Comparison of ENCODE assay signal across 8 cellular contexts in the genomic region with DNA sequence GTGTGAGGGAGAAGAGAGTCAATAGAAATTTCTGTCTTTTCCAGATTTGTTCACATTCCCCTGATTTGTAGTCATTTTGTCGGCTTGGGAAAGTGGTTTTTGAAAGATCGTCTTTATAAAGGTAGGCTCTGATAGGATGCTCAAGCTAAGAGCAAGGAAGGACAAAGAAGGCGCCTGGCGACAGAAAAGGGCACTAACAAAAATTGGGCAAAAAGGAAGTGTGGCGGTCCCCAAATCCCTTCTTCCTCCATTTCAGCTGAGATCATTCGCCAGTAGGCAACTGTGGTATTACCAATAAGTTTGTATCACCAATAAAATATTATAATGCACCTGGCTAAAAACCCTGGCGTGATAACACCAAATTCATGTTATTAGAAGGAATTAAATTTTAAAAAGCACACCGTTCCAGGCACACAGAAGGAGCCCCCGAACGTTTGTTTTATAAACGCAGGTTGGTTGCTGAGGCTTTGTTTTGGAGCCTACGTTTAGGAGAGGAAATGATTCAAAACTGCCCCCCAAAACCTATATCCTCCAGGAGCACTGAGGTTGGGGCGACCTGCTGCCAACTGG. TPM values are rescaled to one million over a fixed set of nuclear protein-coding genes. Genes with fewer than 3 reads are reported as not detected.
DNase-seq lines count a peak whose midpoint lies in the region; ATAC-seq, FAIRE-seq and TF ChIP-seq lines count a peak whose summit lies in the region.

No MANE protein-coding gene starts in this region.

- H3K4me1 ChIP-seq in astrocyte (ENCODE audit: insufficient read depth, low read length) = peaks cover 20% of the 10 kb centered on the region
- H3K4me1 ChIP-seq in thymus (ENCODE audit: control insufficient read depth, insufficient read depth, low read length) = peaks cover 6% of the 10 kb centered on the region

- H3K27me3 ChIP-seq in astrocyte (ENCODE audit: insufficient read depth, low read length) (no peaks in the 10 kb centered on the region), thymus (ENCODE audit: control insufficient read depth, insufficient read depth) (no peaks in the 10 kb centered on the region)

- H3K9me3 Mint-ChIP-seq in activated CD8-positive, alpha-beta memory T cell treated with anti-CD3 and anti-CD28 coated beads, Interleukin-2, amount 10 ng/mL, durations not matched to agents 7 days and 5 days (ENCODE audit: low read depth) = no peaks in the 10 kb centered on the region
- no peaks in the 10 kb centered on the region for H3K9me3 Mint-ChIP-seq in astrocyte (ENCODE audit: unreplicated experiment)

- peak overlapping the region; percentile 91 for H3K4me3 Mint-ChIP-seq in activated CD8-positive, alpha-beta memory T cell treated with anti-CD3 and anti-CD28 coated beads, Interleukin-2, amount 10 ng/mL, durations not matched to agents 7 days and 5 days
- peak overlapping the region; percentile 88 for H3K4me3 Mint-ChIP-seq in astrocyte (ENCODE audit: unreplicated experiment)

- intact Hi-C loops in lower leg skin (cut with DNase I; ENCODE audit: low total_unique reads) = no loop called here

- peaks cover 1% of the 10 kb centered on the region for H3K36me3 Mint-ChIP-seq in activated CD8-positive, alpha-beta memory T cell treated with anti-CD3 and anti-CD28 coated beads, Interleukin-2, amount 10 ng/mL, durations not matched to agents 7 days and 5 days
- no peaks in the 10 kb centered on the region for H3K36me3 Mint-ChIP-seq in astrocyte (ENCODE audit: low read depth, unreplicated experiment)

- no peaks in the 10 kb centered on the region for H3K9me3 ChIP-seq in astrocyte (ENCODE audit: insufficient read depth, low read depth, low read length)
- H3K9me3 ChIP-seq in thymus (ENCODE audit: control insufficient read depth) = no peaks in the 10 kb centered on the region

- ATAC-seq in activated CD8-positive, alpha-beta memory T cell treated with anti-CD3 and anti-CD28 coated beads, Interleukin-2, amount 10 ng/mL, durations not matched to agents 7 days and 5 days = no peak
- ATAC-seq in HG02885 (IDR thresholded peaks at IDR 0.05; ENCODE audit: poor library complexity, unreplicated experiment) = no peak
- ATAC-seq in GM21515 (IDR thresholded peaks at IDR 0.05; ENCODE audit: unreplicated experiment) = no peak

- FAIRE-seq in astrocyte (lab: Jason Lieb, UNC) = no peak

- peak overlapping the region; percentile 93 for H2AFZ ChIP-seq in astrocyte (ENCODE audit: low read depth, low read length)

- H3K4me2 ChIP-seq in astrocyte (ENCODE audit: low read length) = peak overlapping the region; percentile 100

- H3K27ac Mint-ChIP-seq in activated CD8-positive, alpha-beta memory T cell treated with anti-CD3 and anti-CD28 coated beads, Interleukin-2, amount 10 ng/mL, durations not matched to agents 7 days and 5 days = peak overlapping the region; percentile 94
- no peak overlapping the region for H3K27ac Mint-ChIP-seq in astrocyte (ENCODE audit: unreplicated experiment)

- 41 to 42% methylated on average over 13 of the region's 13 CpGs for WGBS in lower leg skin, 2 donors
- WGBS in thymus = 44% methylated on average over 13 of the region's 13 CpGs

- no peaks in the 10 kb centered on the region for H3K36me3 ChIP-seq in astrocyte (ENCODE audit: insufficient read depth, low read length)
- no peaks in the 10 kb centered on the region for H3K36me3 ChIP-seq in thymus (ENCODE audit: control insufficient read depth, insufficient read depth)

- CTCF ChIA-PET in activated CD8-positive, alpha-beta memory T cell treated with anti-CD3 and anti-CD28 coated beads, Interleukin-2, amount 10 ng/mL, durations not matched to agents 7 days and 5 days (lab: Charles Lee) = interaction anchor here (1.0 to 7.6 kb wide), 3 partner anchors 69 to 416 kb away, joined by 3 to 67 read pairs (median 3); a partner anchor contains a TSS

- H3K27ac ChIP-seq in astrocyte (ENCODE audit: low read depth, low read length) (peak overlapping the region; percentile 73), thymus (ENCODE audit: low read depth) (peak overlapping the region; percentile 96)

- DNase-seq in activated CD8-positive, alpha-beta memory T cell treated with anti-CD3 and anti-CD28 coated beads, Interleukin-2, amount 10 ng/mL, durations not matched to agents 7 days and 5 days = no peak
- no peak for DNase-seq in activated CD8-positive, alpha-beta memory T cell treated with anti-CD3 and anti-CD28 coated beads for 24 hours
- no peak for DNase-seq in astrocyte (ENCODE audit: low read depth)
- no peak for DNase-seq in lower leg skin (ENCODE audit: low spot score in 2 of 2)
- no peak for DNase-seq in NCI-H187 (lab: John Stamatoyannopoulos, UW)

- TF ChIP-seq POLR2A in lower leg skin (IDR thresholded peaks at IDR 0.05) = no peak

- peaks cover 9% of the 10 kb centered on the region for H4K20me1 ChIP-seq in astrocyte (ENCODE audit: insufficient read depth, low read length)

- H3K27me3 Mint-ChIP-seq in activated CD8-positive, alpha-beta memory T cell treated with anti-CD3 and anti-CD28 coated beads, Interleukin-2, amount 10 ng/mL, durations not matched to agents 7 days and 5 days = no peaks in the 10 kb centered on the region
- H3K27me3 Mint-ChIP-seq in astrocyte (ENCODE audit: low read depth, unreplicated experiment) = no peaks in the 10 kb centered on the region

- H3K4me3 ChIP-seq in astrocyte (ENCODE audit: insufficient read depth, low read depth, low read length) (peak overlapping the region; percentile 75), lower leg skin (ENCODE audit: low read depth, poor library complexity, severe bottlenecking) (peak overlapping the region; percentile 70), thymus (ENCODE audit: low read length) (peak overlapping the region; percentile 92)

- peak overlapping the region; percentile 92 for H3K9ac ChIP-seq in astrocyte (ENCODE audit: low read length)

- TF ChIP-seq CTCF in astrocyte (IDR thresholded peaks at IDR 0.05; ENCODE audit: insufficient read depth, low read depth, low read length) (no peak), lower leg skin (IDR thresholded peaks at IDR 0.05) (no peak)

- peaks cover 38% of the 10 kb centered on the region for H3K4me1 Mint-ChIP-seq in activated CD8-positive, alpha-beta memory T cell treated with anti-CD3 and anti-CD28 coated beads, Interleukin-2, amount 10 ng/mL, durations not matched to agents 7 days and 5 days
- peaks cover 13% of the 10 kb centered on the region for H3K4me1 Mint-ChIP-seq in astrocyte (ENCODE audit: low read depth, unreplicated experiment)

- H3K79me2 ChIP-seq in astrocyte (ENCODE audit: insufficient read depth, low read length) = peaks cover 37% of the 10 kb centered on the region

RNA-seq across cellular contexts. Expression of a gene that starts 0.8 kb away (rescaled TPM):
- 10 to 100 TPM; 76.4 to 92.2 TPM for total RNA-seq in activated CD8-positive, alpha-beta memory T cell treated with anti-CD3 and anti-CD28 coated beads, Interleukin-2, amount 10 ng/mL, durations not matched to agents 7 days and 5 days
- total RNA-seq in astrocyte (37.9 and 38.2 TPM in 2 replicates), lower leg skin (10 to 100 TPM; 13.0 to 49.5 (median 20.4) TPM)
- 11.9 TPM for polyA plus RNA-seq in thymus
